ENCODE assay signal across 8 cellular contexts in genomic region chr9:128072144-128073021, GRCh38. TPM values are rescaled to one million over a fixed set of nuclear protein-coding genes. Genes with fewer than 3 reads are reported as not detected.
DNase-seq lines count a peak whose midpoint lies in the region; ATAC-seq and TF ChIP-seq lines count a peak whose summit lies in the region.

No MANE protein-coding gene starts in this region.

- intact Hi-C loops in dendritic cell treated with granulocyte-macrophage colony-stimulating factor and Interleukin-4, amounts not matched to agents 40 ng/mL and 50 ng/mL, for 4 days (cut with micrococcal nuclease), result no loop called here

- H3K27me3 Mint-ChIP-seq in dendritic cell treated with granulocyte-macrophage colony-stimulating factor and Interleukin-4, amounts not matched to agents 40 ng/mL and 50 ng/mL, for 4 days, result no peaks in the 10 kb centered on the region

- H3K4me3 ChIP-seq in lung, result no peak overlapping the region

- peak overlapping the region; percentile 47 for H3K4me3 Mint-ChIP-seq in dendritic cell treated with granulocyte-macrophage colony-stimulating factor and Interleukin-4, amounts not matched to agents 40 ng/mL and 50 ng/mL, for 4 days

- H3K4me1 ChIP-seq in lung (ENCODE audit: control insufficient read depth in 2 of 2, insufficient read depth in 2 of 2, low read length in 2 of 2), result peaks cover 14 to 17% of the 10 kb centered on the region in 2 donors

- no peaks in the 10 kb centered on the region for H3K9me3 ChIP-seq in lung (ENCODE audit: control insufficient read depth in 2 of 2, insufficient read depth in 1 of 2, low read length in 1 of 2)

- H3K27ac ChIP-seq in lung (ENCODE audit: low read depth in 1 of 2, low read length in 1 of 2), result peak overlapping the region; percentile 28 to 87

- H3K36me3 Mint-ChIP-seq in dendritic cell treated with granulocyte-macrophage colony-stimulating factor and Interleukin-4, amounts not matched to agents 40 ng/mL and 50 ng/mL, for 4 days (ENCODE audit: low read depth), result peaks cover 9% of the 10 kb centered on the region

- peaks cover 67% of the 10 kb centered on the region for H3K4me1 Mint-ChIP-seq in dendritic cell treated with granulocyte-macrophage colony-stimulating factor and Interleukin-4, amounts not matched to agents 40 ng/mL and 50 ng/mL, for 4 days (ENCODE audit: low read depth)

- no peaks in the 10 kb centered on the region for H3K27me3 ChIP-seq in lung (ENCODE audit: control insufficient read depth, insufficient read depth)

- ATAC-seq in lung (ENCODE audit: insufficient read depth, low FRiP score), result no peak
- ATAC-seq in HG03469 (IDR thresholded peaks at IDR 0.05; ENCODE audit: unreplicated experiment), result no peak

- no peak for TF ChIP-seq CTCF in lung (IDR thresholded peaks at IDR 0.05; ENCODE audit: control extremely low read depth, extremely low read depth)

- DNase-seq in ELR (ENCODE audit: low read depth) (peak; percentile 35), NCI-H146 treated with DMSO at 0.1 percent for 48 hours (lab: John Stamatoyannopoulos, UW; ENCODE audit: unreplicated experiment) (peak; percentile 29), lung (ENCODE audit: low spot score) (peak; percentile 85), D341Med (ENCODE audit: low spot score) (no peak)
- peak; percentile 33 to 46 for DNase-seq in activated CD4-positive, alpha-beta T cell treated with anti-CD3 and anti-CD28 coated beads for 24 hours (ENCODE audit: low read depth in 2 of 2)
- peak; percentile 14 for DNase-seq in stimulated activated CD8-positive, alpha-beta memory T cell treated with anti-CD3 and anti-CD28 coated beads, Interleukin-12 subunit alpha, Interleukin-12 subunit beta, amount 100 ng/mL, for 24 hours (ENCODE audit: extremely low read depth)

- H3K36me3 ChIP-seq in lung (ENCODE audit: control insufficient read depth in 2 of 2, insufficient read depth in 2 of 2, low read length in 2 of 2), result no peaks in the 10 kb centered on the region

- 3 to 4% methylated on average over 5 of the region's 5 CpGs for WGBS in lung, 2 donors

- H3K9me3 Mint-ChIP-seq in dendritic cell treated with granulocyte-macrophage colony-stimulating factor and Interleukin-4, amounts not matched to agents 40 ng/mL and 50 ng/mL, for 4 days, result no peaks in the 10 kb centered on the region

- H3K27ac Mint-ChIP-seq in dendritic cell treated with granulocyte-macrophage colony-stimulating factor and Interleukin-4, amounts not matched to agents 40 ng/mL and 50 ng/mL, for 4 days, result no peak overlapping the region

RNA-seq across cellular contexts. Expression of gene SLC25A25, which starts 4.4 kb away (rescaled TPM):
- 10 to 100 TPM; 21.2 to 32.6 TPM for total RNA-seq in lung
- 10 to 100 TPM; 10.5 to 27.9 TPM for polyA plus RNA-seq in lung

RNA-seq across cellular contexts. Expression of gene NAIF1, which starts 5.3 kb away (rescaled TPM):
- 1 to 10 TPM; 7.2 to 9.4 TPM for total RNA-seq in lung
- polyA plus RNA-seq in lung, result 1 to 10 TPM; 8.2 to 9.4 TPM

RNA-seq across cellular contexts. Expression of gene PTGES2, which starts 55.1 kb away (rescaled TPM):
- total RNA-seq in lung, result 10 to 100 TPM; 42.0 to 66.8 TPM
- 10 to 100 TPM; 49.9 to 59.5 TPM for polyA plus RNA-seq in lung
